Comparison of ENCODE assay signal across 9 cellular contexts in genomic region chr14:95524706-95525512, GRCh38. TPM values are rescaled to one million over a fixed set of nuclear protein-coding genes. Genes with fewer than 3 reads are reported as not detected.
DNase-seq lines count a peak whose midpoint lies in the region; FAIRE-seq and TF ChIP-seq lines count a peak whose summit lies in the region.
"Had no signal": no experiment of that assay in that cellular context is flagged by ENCODE, and none has a peak within 500 bp of the region (broad histone marks: within the 10 kb centered on the region; RNA-seq: fewer than 3 reads in every experiment).

No MANE protein-coding gene starts in this region.

- H3K27me3 Mint-ChIP-seq in activated CD4-positive, alpha-beta memory T cell treated with anti-CD3 and anti-CD28 coated beads, Interleukin-2, amount 10 ng/mL, durations not matched to agents 7 days and 5 days: no peaks in the 10 kb centered on the region

- H3K9ac ChIP-seq in keratinocyte (ENCODE audit: control insufficient read depth, extremely low read depth, insufficient read depth, low read length): no peak overlapping the region

- peaks cover 4% of the 10 kb centered on the region for H3K79me2 ChIP-seq in ACC112 (ENCODE audit: control insufficient read depth, insufficient read depth, low read length, unreplicated experiment)
- peaks cover 12% of the 10 kb centered on the region for H3K79me2 ChIP-seq in keratinocyte (ENCODE audit: control insufficient read depth, insufficient read depth, low read length)

- H3K27ac ChIP-seq in ACC112 (ENCODE audit: low read depth, low read length) (peak overlapping the region; percentile 89; the same call in 1 of the 2 replicates), keratinocyte (ENCODE audit: control insufficient read depth, insufficient read depth, low read length) (peak overlapping the region; percentile 76)

- H3K9me1 ChIP-seq in keratinocyte (ENCODE audit: control insufficient read depth, extremely low read depth, insufficient read depth, low read length): no peaks in the 10 kb centered on the region

- peak overlapping the region; percentile 83 for H3K4me2 ChIP-seq in keratinocyte (ENCODE audit: control insufficient read depth, extremely low read depth, insufficient read depth, low read depth, low read length)

- peaks cover 12% of the 10 kb centered on the region for H3K36me3 Mint-ChIP-seq in activated CD4-positive, alpha-beta memory T cell treated with anti-CD3 and anti-CD28 coated beads, Interleukin-2, amount 10 ng/mL, durations not matched to agents 7 days and 5 days (ENCODE audit: low read depth)

- H3K9me3 ChIP-seq in keratinocyte (ENCODE audit: control insufficient read depth, low read depth, low read length): no peaks in the 10 kb centered on the region

- no peaks in the 10 kb centered on the region for H4K20me1 ChIP-seq in keratinocyte (ENCODE audit: control insufficient read depth, extremely low read depth, insufficient read depth, low read length)

- DNase-seq in EH (ENCODE audit: low read depth): peak; percentile 46
- DNase-seq in activated CD4-positive, alpha-beta memory T cell treated with anti-CD3 and anti-CD28 coated beads, Interleukin-2, amount 10 ng/mL, durations not matched to agents 7 days and 5 days: no peak
- DNase-seq in keratinocyte (ENCODE audit: low read depth, low spot score): no peak
- DNase-seq in posterior cingulate gyrus: no peak
- no peak for DNase-seq in NCI-H774 (lab: John Stamatoyannopoulos, UW)
- no peak for DNase-seq in SHP77 treated with DMSO at 0.1 percent for 48 hours (lab: John Stamatoyannopoulos, UW)
- DNase-seq in globus pallidus (ENCODE audit: low spot score): no peak
- DNase-seq: RPMI8226 had no signal

- H3K4me3 ChIP-seq in ACC112 (ENCODE audit: low read depth, low read length) (no peak overlapping the region), keratinocyte (ENCODE audit: control insufficient read depth in 2 of 3, extremely low read depth in 1 of 3, insufficient read depth in 2 of 3, low read depth in 1 of 3, low read length in 3 of 3) (no peak overlapping the region)

- dilution Hi-C loops in keratinocyte (cut with MboI; ENCODE audit: extremely low pct_ligation_motif_present, low sequenced_read_pairs): no loop called here

- intact Hi-C loops in posterior cingulate gyrus (cut with DNase I): no loop called here

- H3K9me3 Mint-ChIP-seq in activated CD4-positive, alpha-beta memory T cell treated with anti-CD3 and anti-CD28 coated beads, Interleukin-2, amount 10 ng/mL, durations not matched to agents 7 days and 5 days: no peaks in the 10 kb centered on the region

- no peak overlapping the region for H3K4me3 Mint-ChIP-seq in activated CD4-positive, alpha-beta memory T cell treated with anti-CD3 and anti-CD28 coated beads, Interleukin-2, amount 10 ng/mL, durations not matched to agents 7 days and 5 days

- peak; percentile 62 for FAIRE-seq in keratinocyte (lab: Jason Lieb, UNC)

- peak overlapping the region; percentile 95 for H3K27ac Mint-ChIP-seq in activated CD4-positive, alpha-beta memory T cell treated with anti-CD3 and anti-CD28 coated beads, Interleukin-2, amount 10 ng/mL, durations not matched to agents 7 days and 5 days

- no peaks in the 10 kb centered on the region for H3K27me3 ChIP-seq in ACC112 (ENCODE audit: insufficient read depth, low read length)
- no peaks in the 10 kb centered on the region for H3K27me3 ChIP-seq in keratinocyte (ENCODE audit: control insufficient read depth, extremely low read depth, insufficient read depth, low read length)

- H3K4me1 ChIP-seq in ACC112 (ENCODE audit: control insufficient read depth, insufficient read depth, low read length, unreplicated experiment) (peaks cover 66% of the 10 kb centered on the region), keratinocyte (ENCODE audit: control insufficient read depth, extremely low read depth, insufficient read depth, low read length) (peaks cover 33% of the 10 kb centered on the region)

- H3K36me3 ChIP-seq in ACC112 (ENCODE audit: insufficient read depth, low read length) (no peaks in the 10 kb centered on the region), keratinocyte (ENCODE audit: control insufficient read depth in 2 of 2, extremely low read depth in 1 of 2, insufficient read depth in 2 of 2, low read length in 2 of 2) (no peaks in the 10 kb centered on the region)

- POLR2A ChIA-PET in activated CD4-positive, alpha-beta memory T cell treated with anti-CD3 and anti-CD28 coated beads, Interleukin-2, amount 10 ng/mL, durations not matched to agents 7 days and 5 days (lab: Charles Lee): interaction anchor here (1.6 to 9.2 kb wide), 8 partner anchors 10 to 81 kb away, joined by 4 to 199 read pairs (median 24); partner anchors contain the start of genes GLRX5 and SYNE3

- H3K4me1 Mint-ChIP-seq in activated CD4-positive, alpha-beta memory T cell treated with anti-CD3 and anti-CD28 coated beads, Interleukin-2, amount 10 ng/mL, durations not matched to agents 7 days and 5 days: peaks cover 78% of the 10 kb centered on the region

- CTCF ChIA-PET in activated CD4-positive, alpha-beta memory T cell treated with anti-CD3 and anti-CD28 coated beads, Interleukin-2, amount 10 ng/mL, durations not matched to agents 7 days and 5 days (lab: Charles Lee): interaction anchor here (1.2 to 7.4 kb wide), 6 partner anchors 9 to 83 kb away, joined by 3 to 118 read pairs (median 11); partner anchors contain the start of gene SYNE3

- H2AFZ ChIP-seq in ACC112 (ENCODE audit: low read length, unreplicated experiment) (no peak overlapping the region), keratinocyte (ENCODE audit: control insufficient read depth, low read length) (no peak overlapping the region)

- no peak for TF ChIP-seq CTCF in keratinocyte (optimal IDR thresholded peaks at IDR 0.05 in 1 of 3, IDR thresholded peaks at IDR 0.05 in 1 of 3, conservative IDR thresholded peaks at IDR 0.05 in 1 of 3; ENCODE audit: extremely low read depth in 1 of 3, insufficient read depth in 2 of 3, low read length in 3 of 3)

RNA-seq across cellular contexts. Expression of gene SYNE3, which starts 8.5 kb away (rescaled TPM):
- 10 to 100 TPM; 86.2 to 89.5 TPM for total RNA-seq in activated CD4-positive, alpha-beta memory T cell treated with anti-CD3 and anti-CD28 coated beads, Interleukin-2, amount 10 ng/mL, durations not matched to agents 7 days and 5 days
- 0.32 to 1.3 TPM (median 1.0 TPM) in 3 replicates for polyA plus RNA-seq in keratinocyte
- 0.27 TPM for polyA plus RNA-seq in keratinocyte (2011; ENCODE audit: low read depth)
- polyA plus RNA-seq in keratinocyte (2011; cell fraction: cytosol; rRNA removed): 0.18 and 0.19 TPM in 2 replicates
- 2.1 and 2.6 TPM in 2 replicates for polyA plus RNA-seq in keratinocyte (2011; cell fraction: nucleus; rRNA removed)
- polyA plus RNA-seq in keratinocyte (2012; ENCODE audit: low replicate concordance): 0.47 and 1.6 TPM in 2 replicates
- 0.63 to 3.1 TPM (median 2.1 TPM) in 3 replicates for polyA minus RNA-seq in keratinocyte
- 0.96 TPM for polyA minus RNA-seq in keratinocyte (2011; cell fraction: cytosol; rRNA and poly(A)+ RNA removed)
- 2.7 and 3.0 TPM in 2 replicates for polyA minus RNA-seq in keratinocyte (2011; cell fraction: nucleus; rRNA and poly(A)+ RNA removed)

RNA-seq across cellular contexts. Expression of gene GLRX5, which starts 9.9 kb away (rescaled TPM):
- total RNA-seq in activated CD4-positive, alpha-beta memory T cell treated with anti-CD3 and anti-CD28 coated beads, Interleukin-2, amount 10 ng/mL, durations not matched to agents 7 days and 5 days: 10 to 100 TPM; 30.4 to 34.5 TPM
- 28.2 to 60.9 TPM (median 42.7 TPM) in 3 replicates for polyA plus RNA-seq in keratinocyte
- polyA plus RNA-seq in keratinocyte (2011; ENCODE audit: low read depth): 13.7 TPM
- 39.9 and 70.3 TPM in 2 replicates for polyA plus RNA-seq in keratinocyte (2011; cell fraction: cytosol; rRNA removed)
- 14.1 and 17.8 TPM in 2 replicates for polyA plus RNA-seq in keratinocyte (2011; cell fraction: nucleus; rRNA removed)
- 27.2 and 41.6 TPM in 2 replicates for polyA plus RNA-seq in keratinocyte (2012; ENCODE audit: low replicate concordance)
- 7.9 to 23.1 TPM (median 8.6 TPM) in 3 replicates for polyA minus RNA-seq in keratinocyte
- polyA minus RNA-seq in keratinocyte (2011; cell fraction: cytosol; rRNA and poly(A)+ RNA removed): 28.0 TPM
- polyA minus RNA-seq in keratinocyte (2011; cell fraction: nucleus; rRNA and poly(A)+ RNA removed): 3.4 and 4.4 TPM in 2 replicates
